In genomic region chr12:110498984-110499706, GRCh38 we compare ENCODE assay signal across 9 cellular contexts. TPM values are rescaled to one million over a fixed set of nuclear protein-coding genes. Genes with fewer than 3 reads are reported as not detected.
A peak's percentile ranks its signal among the peaks of the same experiment; 100 is the strongest.
DNase-seq lines count a peak whose midpoint lies in the region; ATAC-seq, FAIRE-seq and TF ChIP-seq lines count a peak whose summit lies in the region.
"Had no signal": no experiment of that assay in that cellular context is flagged by ENCODE, and none has a peak within 500 bp of the region (broad histone marks: within the 10 kb centered on the region; RNA-seq: fewer than 3 reads in every experiment).

No MANE protein-coding gene starts in this region.

- H3K27ac Mint-ChIP-seq in astrocyte (ENCODE audit: unreplicated experiment) (peak overlapping the region; percentile 84), nephron (no peak overlapping the region)

- H3K4me1 ChIP-seq in DND-41 (ENCODE audit: insufficient read depth, low read length) (peaks cover 35% of the 10 kb centered on the region), astrocyte (ENCODE audit: insufficient read depth, low read length) (peaks cover 8% of the 10 kb centered on the region)

- no peaks in the 10 kb centered on the region for H4K20me1 ChIP-seq in DND-41 (ENCODE audit: insufficient read depth, low read length)
- peaks cover 8% of the 10 kb centered on the region for H4K20me1 ChIP-seq in astrocyte (ENCODE audit: insufficient read depth, low read length)

- H3K9me3 Mint-ChIP-seq in astrocyte (ENCODE audit: unreplicated experiment) (no peaks in the 10 kb centered on the region), nephron (no peaks in the 10 kb centered on the region)

- H3K27me3 Mint-ChIP-seq in astrocyte (ENCODE audit: low read depth, unreplicated experiment) (no peaks in the 10 kb centered on the region), nephron (ENCODE audit: low read depth) (no peaks in the 10 kb centered on the region)

- peaks cover 50% of the 10 kb centered on the region for H3K36me3 ChIP-seq in DND-41 (ENCODE audit: insufficient read depth, low read length)
- H3K36me3 ChIP-seq in astrocyte (ENCODE audit: insufficient read depth, low read length), result peaks cover 17% of the 10 kb centered on the region

- H3K27ac ChIP-seq in DND-41 (ENCODE audit: low read length), result peak overlapping the region; percentile 95
- H3K27ac ChIP-seq in astrocyte (ENCODE audit: low read depth, low read length), result no peak overlapping the region

- ATAC-seq in DND-41 (ENCODE audit: insufficient read depth, low read depth) (no peak), HG03469 (IDR thresholded peaks at IDR 0.05; ENCODE audit: unreplicated experiment) (no peak)

- no peaks in the 10 kb centered on the region for H3K9me3 ChIP-seq in DND-41 (ENCODE audit: insufficient read depth, low read length, severe bottlenecking)
- no peaks in the 10 kb centered on the region for H3K9me3 ChIP-seq in astrocyte (ENCODE audit: insufficient read depth, low read depth, low read length)

- no peak for TF ChIP-seq CTCF in DND-41 (IDR thresholded peaks at IDR 0.05; ENCODE audit: borderline replicate concordance, extremely low read depth, low read length, poor library complexity, severe bottlenecking)
- TF ChIP-seq CTCF in astrocyte (IDR thresholded peaks at IDR 0.05; ENCODE audit: insufficient read depth, low read depth, low read length), result no peak
- no peak for TF ChIP-seq CTCF in nephron (IDR thresholded peaks at IDR 0.05; ENCODE audit: unreplicated experiment in 3 of 3)

- H3K4me1 Mint-ChIP-seq in astrocyte (ENCODE audit: low read depth, unreplicated experiment), result peaks cover 11% of the 10 kb centered on the region
- H3K4me1 Mint-ChIP-seq in nephron, result peaks cover 30% of the 10 kb centered on the region

- FAIRE-seq in astrocyte (lab: Jason Lieb, UNC), result no peak

- DNase-seq in DND-41 (no peak), MV-4-11 (lab: John Stamatoyannopoulos, UW) (peak; percentile 83), astrocyte (ENCODE audit: low read depth) (peak; percentile 37), amniotic stem cell (lab: John Stamatoyannopoulos, UW) (no peak), activated gamma-delta T cell (lab: John Stamatoyannopoulos, UW) (no peak), NCI-H2081 treated with DMSO at 0.1 percent for 48 hours (lab: John Stamatoyannopoulos, UW) (no peak)
- DNase-seq: stimulated activated CD4-positive, alpha-beta T cell treated with anti-CD3 and anti-CD28 coated beads, Interleukin-4, amount 100 ng/mL, for 4 hours had no signal

- H3K36me3 Mint-ChIP-seq in astrocyte (ENCODE audit: low read depth, unreplicated experiment) (peaks cover 1% of the 10 kb centered on the region), nephron (ENCODE audit: low read depth) (peaks cover 15% of the 10 kb centered on the region)

- peaks cover 67% of the 10 kb centered on the region for H3K79me2 ChIP-seq in DND-41 (ENCODE audit: insufficient read depth, low read length)
- peaks cover 58% of the 10 kb centered on the region for H3K79me2 ChIP-seq in astrocyte (ENCODE audit: insufficient read depth, low read length)

- H3K9ac ChIP-seq in DND-41 (ENCODE audit: low read depth, low read length), result peak overlapping the region; percentile 86
- no peak overlapping the region for H3K9ac ChIP-seq in astrocyte (ENCODE audit: low read length)

- peak overlapping the region; percentile 69 for H3K4me3 Mint-ChIP-seq in astrocyte (ENCODE audit: unreplicated experiment)
- H3K4me3 Mint-ChIP-seq in nephron, result peak overlapping the region; percentile 72 to 83 (median 72)

- H3K27me3 ChIP-seq in DND-41 (ENCODE audit: insufficient read depth, low read length, poor library complexity), result no peaks in the 10 kb centered on the region
- no peaks in the 10 kb centered on the region for H3K27me3 ChIP-seq in astrocyte (ENCODE audit: insufficient read depth, low read length)

- H2AFZ ChIP-seq in DND-41 (ENCODE audit: low read depth, low read length) (no peak overlapping the region), astrocyte (ENCODE audit: low read depth, low read length) (no peak overlapping the region)

- H3K4me2 ChIP-seq in DND-41 (ENCODE audit: insufficient read depth, low read length) (peak overlapping the region; percentile 74), astrocyte (ENCODE audit: low read length) (no peak overlapping the region)

- H3K4me3 ChIP-seq in DND-41 (ENCODE audit: low read depth in 1 of 2, low read length in 2 of 2) (no peak overlapping the region), astrocyte (ENCODE audit: insufficient read depth, low read depth, low read length) (no peak overlapping the region)

RNA-seq across cellular contexts. Expression of gene VPS29, which starts 2.8 kb away (rescaled TPM):
- 78.1 and 80.7 TPM in 2 replicates for total RNA-seq in astrocyte

RNA-seq across cellular contexts. Expression of gene RAD9B, which starts 3.0 kb away (rescaled TPM):
- 0.53 and 0.66 TPM in 2 replicates for total RNA-seq in astrocyte

RNA-seq across cellular contexts. Expression of gene FAM216A, which starts 30.5 kb away (rescaled TPM):
- total RNA-seq in astrocyte, result 9.2 and 11.3 TPM in 2 replicates

RNA-seq across cellular contexts. Expression of gene GPN3, which starts 31.1 kb away (rescaled TPM):
- total RNA-seq in astrocyte, result 17.7 and 19.5 TPM in 2 replicates

RNA-seq across cellular contexts. Expression of gene ARPC3, which starts 49.0 kb away (rescaled TPM):
- 315 and 316 TPM in 2 replicates for total RNA-seq in astrocyte

Comparison
In these comparisons a context has a peak if more than half of its experiments do, and no peak if none do; other contexts are left out.
1. DNase-seq: peak in MV-4-11 (single experiment) and astrocyte (single experiment); none in DND-41 (single experiment), amniotic stem cell (single experiment), activated gamma-delta T cell (single experiment) and NCI-H2081 treated with DMSO at 0.1 percent for 48 hours (single experiment).